9 cellular contexts compared by ENCODE assay signal in the genomic region with DNA sequence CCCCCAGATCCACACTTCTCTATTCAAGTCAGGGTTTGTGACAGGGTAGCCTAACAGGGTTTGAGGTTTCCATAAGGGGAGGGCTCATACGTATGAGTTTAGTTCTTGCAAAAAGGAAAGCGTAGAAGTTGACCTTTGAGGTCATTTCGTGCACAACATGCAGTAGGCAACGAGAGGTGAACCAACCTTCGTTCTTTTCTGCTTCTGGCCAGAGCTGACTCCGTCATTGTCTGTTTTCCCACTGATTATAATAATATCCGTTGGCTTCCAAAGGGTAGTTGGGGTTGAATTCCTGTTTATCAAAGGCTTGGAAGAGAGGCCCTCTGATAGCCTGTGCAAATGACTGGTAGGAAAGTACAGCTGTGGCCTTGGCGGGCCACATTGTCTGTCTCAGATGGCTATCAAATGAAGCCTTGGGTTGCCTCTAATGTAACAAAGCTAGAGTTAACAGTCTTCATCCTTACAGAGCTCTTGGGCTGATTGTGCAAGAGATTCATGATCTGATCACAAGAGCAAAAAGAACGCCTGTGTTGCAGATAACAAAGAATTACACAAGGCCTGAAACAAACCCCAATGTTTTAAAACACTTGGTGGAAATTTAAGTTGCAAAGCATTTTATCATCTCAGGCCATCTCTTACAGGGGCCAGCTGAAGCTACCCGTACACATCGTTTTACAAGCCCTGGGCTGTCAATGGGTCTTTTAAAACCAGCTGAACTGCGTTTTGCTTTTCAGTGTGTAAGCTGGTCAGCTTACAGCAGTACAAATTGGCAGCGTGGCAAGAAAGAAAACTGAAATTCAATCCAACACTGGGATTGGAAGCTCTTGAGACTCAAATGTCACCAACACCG. TPM values are rescaled to one million over a fixed set of nuclear protein-coding genes. Genes with fewer than 3 reads are reported as not detected.
DNase-seq lines count a peak whose midpoint lies in the region; ATAC-seq, FAIRE-seq and TF ChIP-seq lines count a peak whose summit lies in the region.
"Had no signal": no experiment of that assay in that cellular context is flagged by ENCODE, and none has a peak within 500 bp of the region (broad histone marks: within the 10 kb centered on the region; RNA-seq: fewer than 3 reads in every experiment).

No MANE protein-coding gene starts in this region.

- FAIRE-seq in RCC 7860 (lab: Jason Lieb, UNC), result no peak

- no peaks in the 10 kb centered on the region for H3K9me3 ChIP-seq in thoracic aorta

- DNase-seq in activated CD4-positive, alpha-beta T cell treated with anti-CD3 and anti-CD28 coated beads, Interleukin-2, amount 10 ng/mL, durations not matched to agents 7 days and 5 days, result peak; percentile 36
- DNase-seq in activated CD4-positive, alpha-beta T cell treated with anti-CD3 and anti-CD28 coated beads, Interleukin-2, amount 50 U/mL, for 48 hours, result no peak
- DNase-seq in activated T-helper 2 cell treated with anti-CD3 and anti-CD28 coated beads, Interferon-gamma antibody, Interleukin-2, Interleukin-4, amounts not matched to agents 10 μg/mL and 5 μg/mL and 100 μg/mL, durations not matched to agents 14 hours and 24 hours and 36 hours (ENCODE audit: low spot score), result no peak
- DNase-seq in left lobe of liver (ENCODE audit: low spot score), result no peak
- DNase-seq in thoracic aorta (ENCODE audit: low spot score), result no peak
- no peak for DNase-seq in RCC 7860 (ENCODE audit: low spot score)

- ATAC-seq in left lobe of liver, result peak; percentile 70
- no peak for ATAC-seq in thoracic aorta (ENCODE audit: insufficient number of reproducible peaks, low FRiP score, low read depth)
- ATAC-seq in HG02870 (IDR thresholded peaks at IDR 0.05; ENCODE audit: unreplicated experiment), result no peak
- ATAC-seq in HG03378 (IDR thresholded peaks at IDR 0.05; ENCODE audit: unreplicated experiment), result no peak

- H3K4me1 Mint-ChIP-seq in activated CD4-positive, alpha-beta T cell treated with anti-CD3 and anti-CD28 coated beads, Interleukin-2, amount 10 ng/mL, durations not matched to agents 7 days and 5 days, result peaks cover 84% of the 10 kb centered on the region
- H3K4me1 Mint-ChIP-seq in activated T-helper 2 cell treated with anti-CD3 and anti-CD28 coated beads, Interferon-gamma antibody, Interleukin-2, Interleukin-4, amounts not matched to agents 10 μg/mL and 5 μg/mL and 100 μg/mL, durations not matched to agents 14 hours and 24 hours and 36 hours (ENCODE audit: low read depth), result peaks cover 74% of the 10 kb centered on the region

- POLR2A ChIA-PET in activated CD4-positive, alpha-beta T cell treated with anti-CD3 and anti-CD28 coated beads, Interleukin-2, amount 10 ng/mL, durations not matched to agents 7 days and 5 days (lab: Charles Lee), result interaction anchor here (0.5 to 3.0 kb wide), 4 partner anchors 88 to 144 kb away, joined by 3 to 36 read pairs (median 4); no protein-coding TSS in a partner anchor

- H3K4me1 ChIP-seq in thoracic aorta (ENCODE audit: control insufficient read depth in 1 of 2, low read depth in 2 of 2), result peaks cover 7 to 26% of the 10 kb centered on the region in 2 donors

- intact Hi-C loops in activated T-helper 2 cell treated with anti-CD3 and anti-CD28 coated beads, Interferon-gamma antibody, Interleukin-2, Interleukin-4, amounts not matched to agents 10 μg/mL and 5 μg/mL and 100 μg/mL, durations not matched to agents 14 hours and 24 hours and 36 hours (cut with micrococcal nuclease), result loop anchor here (5.0 kb wide), 7 partner anchors 42 to 1328 kb away; a partner anchor contains a TSS

- H3K36me3 ChIP-seq in thoracic aorta, result no peaks in the 10 kb centered on the region

- peak overlapping the region; percentile 42 for H3K4me3 Mint-ChIP-seq in activated CD4-positive, alpha-beta T cell treated with anti-CD3 and anti-CD28 coated beads, Interleukin-2, amount 10 ng/mL, durations not matched to agents 7 days and 5 days
- peak overlapping the region; percentile 61 for H3K4me3 Mint-ChIP-seq in activated T-helper 2 cell treated with anti-CD3 and anti-CD28 coated beads, Interferon-gamma antibody, Interleukin-2, Interleukin-4, amounts not matched to agents 10 μg/mL and 5 μg/mL and 100 μg/mL, durations not matched to agents 14 hours and 24 hours and 36 hours (ENCODE audit: low read depth)
- H3K4me3 Mint-ChIP-seq: neural crest cell had no signal

- no peaks in the 10 kb centered on the region for H3K9me3 Mint-ChIP-seq in activated CD4-positive, alpha-beta T cell treated with anti-CD3 and anti-CD28 coated beads, Interleukin-2, amount 10 ng/mL, durations not matched to agents 7 days and 5 days
- no peaks in the 10 kb centered on the region for H3K9me3 Mint-ChIP-seq in activated T-helper 2 cell treated with anti-CD3 and anti-CD28 coated beads, Interferon-gamma antibody, Interleukin-2, Interleukin-4, amounts not matched to agents 10 μg/mL and 5 μg/mL and 100 μg/mL, durations not matched to agents 14 hours and 24 hours and 36 hours

- peak overlapping the region; percentile 89 for H3K27ac Mint-ChIP-seq in activated CD4-positive, alpha-beta T cell treated with anti-CD3 and anti-CD28 coated beads, Interleukin-2, amount 10 ng/mL, durations not matched to agents 7 days and 5 days
- H3K27ac Mint-ChIP-seq in activated T-helper 2 cell treated with anti-CD3 and anti-CD28 coated beads, Interferon-gamma antibody, Interleukin-2, Interleukin-4, amounts not matched to agents 10 μg/mL and 5 μg/mL and 100 μg/mL, durations not matched to agents 14 hours and 24 hours and 36 hours, result peak overlapping the region; percentile 90

- H3K27me3 ChIP-seq in thoracic aorta (replicated peaks; ENCODE audit: insufficient read depth), result no peaks in the 10 kb centered on the region

- H3K27ac ChIP-seq in thoracic aorta, result peak overlapping the region; percentile 58 to 79

- H3K36me3 Mint-ChIP-seq in activated CD4-positive, alpha-beta T cell treated with anti-CD3 and anti-CD28 coated beads, Interleukin-2, amount 10 ng/mL, durations not matched to agents 7 days and 5 days (ENCODE audit: low read depth), result peaks cover 4% of the 10 kb centered on the region
- H3K36me3 Mint-ChIP-seq in activated T-helper 2 cell treated with anti-CD3 and anti-CD28 coated beads, Interferon-gamma antibody, Interleukin-2, Interleukin-4, amounts not matched to agents 10 μg/mL and 5 μg/mL and 100 μg/mL, durations not matched to agents 14 hours and 24 hours and 36 hours (ENCODE audit: low read depth), result no peaks in the 10 kb centered on the region

- no peak for TF ChIP-seq CTCF in thoracic aorta (IDR thresholded peaks at IDR 0.05)

- no peaks in the 10 kb centered on the region for H3K27me3 Mint-ChIP-seq in activated CD4-positive, alpha-beta T cell treated with anti-CD3 and anti-CD28 coated beads, Interleukin-2, amount 10 ng/mL, durations not matched to agents 7 days and 5 days
- H3K27me3 Mint-ChIP-seq in activated T-helper 2 cell treated with anti-CD3 and anti-CD28 coated beads, Interferon-gamma antibody, Interleukin-2, Interleukin-4, amounts not matched to agents 10 μg/mL and 5 μg/mL and 100 μg/mL, durations not matched to agents 14 hours and 24 hours and 36 hours (ENCODE audit: low read depth), result no peaks in the 10 kb centered on the region

- CTCF ChIA-PET in activated CD4-positive, alpha-beta T cell treated with anti-CD3 and anti-CD28 coated beads, Interleukin-2, amount 10 ng/mL, durations not matched to agents 7 days and 5 days (lab: Charles Lee), result interaction anchor here (0.6 to 16.4 kb wide), 11 partner anchors 9 to 397 kb away, joined by 3 to 137 read pairs (median 5); a partner anchor contains a TSS

- peak overlapping the region; percentile 44 for H3K4me3 ChIP-seq in thoracic aorta

RNA-seq across cellular contexts. Expression of a gene that starts 46.1 kb away (rescaled TPM):
- total RNA-seq in activated CD4-positive, alpha-beta T cell treated with anti-CD3 and anti-CD28 coated beads, Interleukin-2, amount 10 ng/mL, durations not matched to agents 7 days and 5 days, result not detected
- total RNA-seq in activated T-helper 2 cell treated with anti-CD3 and anti-CD28 coated beads, Interferon-gamma antibody, Interleukin-2, Interleukin-4, amounts not matched to agents 10 μg/mL and 5 μg/mL and 100 μg/mL, durations not matched to agents 14 hours and 24 hours and 36 hours, result not detected in 2 replicates
- total RNA-seq in left lobe of liver, result not detected
- not detected for total RNA-seq in thoracic aorta
